ENCODE assay signal across 10 cellular contexts in the genomic region with DNA sequence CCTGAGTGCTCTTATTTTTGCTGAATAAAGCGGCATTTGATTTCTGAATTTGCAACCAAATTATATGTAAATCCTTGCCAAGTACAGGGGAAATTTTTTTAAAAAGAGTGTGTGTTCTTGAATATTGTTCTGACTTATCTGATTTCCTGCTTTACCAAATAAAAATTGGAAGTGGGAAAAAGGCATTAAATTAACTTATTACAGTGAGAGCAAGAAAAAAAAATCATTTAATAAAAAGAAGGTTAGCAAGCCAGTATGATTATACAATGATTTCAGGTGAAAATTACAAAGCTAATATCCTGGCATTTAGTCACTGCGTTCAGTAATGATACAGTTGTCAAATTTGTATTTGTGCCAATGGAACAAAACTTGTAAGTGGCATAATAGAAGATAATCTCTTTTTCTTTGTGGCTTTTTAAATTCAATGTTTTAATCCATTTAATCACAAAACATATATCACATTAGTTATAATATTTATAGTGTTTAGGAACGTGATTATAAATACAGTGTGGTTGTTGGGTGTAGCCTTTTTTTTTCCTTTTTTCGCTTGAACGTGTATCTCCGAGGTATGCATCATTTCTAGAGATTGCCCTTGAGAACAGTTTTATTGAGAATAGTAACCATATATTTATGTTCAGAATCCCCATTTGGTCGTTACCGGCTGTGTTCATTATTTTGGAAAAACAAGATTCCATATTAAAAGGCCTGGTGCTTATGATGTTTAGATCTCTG.
DNase-seq lines count a peak whose midpoint lies in the region; ATAC-seq and TF ChIP-seq lines count a peak whose summit lies in the region.
"Had no signal": no experiment of that assay in that cellular context is flagged by ENCODE, and none has a peak within 500 bp of the region (broad histone marks: within the 10 kb centered on the region; RNA-seq: fewer than 3 reads in every experiment).

No MANE protein-coding gene starts in this region.

- peak; percentile 43 for DNase-seq in NCI-H2196 (lab: John Stamatoyannopoulos, UW; ENCODE audit: unreplicated experiment)
- DNase-seq in NCI-H2196 treated with DMSO at 0.1 percent for 48 hours (lab: John Stamatoyannopoulos, UW; ENCODE audit: unreplicated experiment) = no peak
- no peak for DNase-seq in SK-N-MC (ENCODE audit: low read depth, low spot score)
- DNase-seq in fibroblast of the aortic adventitia (ENCODE audit: low read depth) = peak; percentile 63
- no peak for DNase-seq in stimulated activated naive CD8-positive, alpha-beta T cell treated with anti-CD3 and anti-CD28 coated beads, Interleukin-15, amount 100 ng/mL, for 72 hours
- no peak for DNase-seq in retina
- DNase-seq in NCI-H2227 treated with DMSO at 0.1 percent for 48 hours (lab: John Stamatoyannopoulos, UW) = no peak
- DNase-seq: NCI-H187 treated with DMSO at 0.1 percent for 48 hours; stimulated activated CD4-positive, alpha-beta T cell treated with anti-CD3 and anti-CD28 coated beads, Interleukin-15, amount 100 ng/mL, for 24 hours had no signal

- peak overlapping the region; percentile 100 for H3K27ac ChIP-seq in SK-N-MC

- H3K4me1 Mint-ChIP-seq in stimulated activated naive CD8-positive, alpha-beta T cell treated with anti-CD3 and anti-CD28 coated beads, Interleukin-15, amount 100 ng/mL, for 72 hours = peaks cover 42% of the 10 kb centered on the region

- ATAC-seq in stimulated activated naive CD8-positive, alpha-beta T cell treated with anti-CD3 and anti-CD28 coated beads, Interleukin-15, amount 100 ng/mL, for 72 hours = no peak
- no peak for ATAC-seq in HG03175 (IDR thresholded peaks at IDR 0.05; ENCODE audit: unreplicated experiment)

- no peak overlapping the region for H3K27ac Mint-ChIP-seq in stimulated activated naive CD8-positive, alpha-beta T cell treated with anti-CD3 and anti-CD28 coated beads, Interleukin-15, amount 100 ng/mL, for 72 hours

- H3K36me3 ChIP-seq in SK-N-MC (ENCODE audit: insufficient read depth, low read length) = peaks cover 11% of the 10 kb centered on the region

- H3K9me3 Mint-ChIP-seq in stimulated activated naive CD8-positive, alpha-beta T cell treated with anti-CD3 and anti-CD28 coated beads, Interleukin-15, amount 100 ng/mL, for 72 hours = no peaks in the 10 kb centered on the region

- H3K9ac ChIP-seq in SK-N-MC (ENCODE audit: insufficient read length) = peak overlapping the region; percentile 98

- no peak for TF ChIP-seq CTCF in fibroblast of the aortic adventitia (IDR thresholded peaks at IDR 0.05; ENCODE audit: insufficient read depth, low read length)

- peaks cover 6% of the 10 kb centered on the region for H3K27me3 Mint-ChIP-seq in stimulated activated naive CD8-positive, alpha-beta T cell treated with anti-CD3 and anti-CD28 coated beads, Interleukin-15, amount 100 ng/mL, for 72 hours

- no peaks in the 10 kb centered on the region for H3K9me3 ChIP-seq in SK-N-MC (ENCODE audit: low read depth, low read length)

- H3K4me3 Mint-ChIP-seq in stimulated activated naive CD8-positive, alpha-beta T cell treated with anti-CD3 and anti-CD28 coated beads, Interleukin-15, amount 100 ng/mL, for 72 hours = peak overlapping the region; percentile 83

- peak overlapping the region; percentile 89 for H3K4me3 ChIP-seq in SK-N-MC
- H3K4me3 ChIP-seq in fibroblast of the aortic adventitia (ENCODE audit: low read depth, low read length) = peak overlapping the region; percentile 76

Comparison
In these comparisons a context has a peak if more than half of its experiments do, and no peak if none do; other contexts are left out.
1. DNase-seq: peak in NCI-H2196 (single experiment) and fibroblast of the aortic adventitia (single experiment); none in NCI-H2196 treated with DMSO at 0.1 percent for 48 hours (single experiment), SK-N-MC (single experiment), stimulated activated naive CD8-positive, alpha-beta T cell treated with anti-CD3 and anti-CD28 coated beads, Interleukin-15, amount 100 ng/mL, for 72 hours (0 of 2), retina (single experiment) and NCI-H2227 treated with DMSO at 0.1 percent for 48 hours (single experiment).